8 cellular contexts compared by ENCODE assay signal in genomic region chr5:59275537-59276276, GRCh38.
DNase-seq lines count a peak whose midpoint lies in the region; ATAC-seq and TF ChIP-seq lines count a peak whose summit lies in the region.

No MANE protein-coding gene starts in this region.

- intact Hi-C loops in dorsolateral prefrontal cortex (cut with DNase I): no loop called here

- H3K9me3 Mint-ChIP-seq in stimulated activated naive CD8-positive, alpha-beta T cell treated with anti-CD3 and anti-CD28 coated beads, Interleukin-15, amount 100 ng/mL, for 72 hours: no peaks in the 10 kb centered on the region

- peaks cover 26% of the 10 kb centered on the region for H3K27me3 Mint-ChIP-seq in stimulated activated naive CD8-positive, alpha-beta T cell treated with anti-CD3 and anti-CD28 coated beads, Interleukin-15, amount 100 ng/mL, for 72 hours

- H3K27ac Mint-ChIP-seq in stimulated activated naive CD8-positive, alpha-beta T cell treated with anti-CD3 and anti-CD28 coated beads, Interleukin-15, amount 100 ng/mL, for 72 hours: no peak overlapping the region

- no peak for TF ChIP-seq RAD21 in liver (IDR thresholded peaks at IDR 0.05)

- TF ChIP-seq CTCF in C4-2B (conservative IDR thresholded peaks at IDR 0.05) (no peak), NB4 (IDR thresholded peaks at IDR 0.05; ENCODE audit: low read depth, low read length) (no peak), dorsolateral prefrontal cortex (IDR thresholded peaks at IDR 0.05 in 54 of 56, conservative IDR thresholded peaks at IDR 0.05 in 2 of 56; ENCODE audit: low read depth in 1 of 56, partially characterized antibody in 56 of 56) (no peak), liver (IDR thresholded peaks at IDR 0.05; ENCODE audit: low read depth, low read length, missing input control) (no peak), BE2C (IDR thresholded peaks at IDR 0.05; ENCODE audit: low read depth, low read length) (no peak)

- no peak for TF ChIP-seq POLR2A in NB4 (IDR thresholded peaks at IDR 0.05; ENCODE audit: extremely low read depth, insufficient read length)

- H3K27ac ChIP-seq in C4-2B (peak overlapping the region; percentile 79; the same call in 1 of the 2 replicates), dorsolateral prefrontal cortex (peak overlapping the region in 48 of 59 donors; percentile 3 to 85 (median 62)), liver (ENCODE audit: low read depth in 1 of 2, low read length in 2 of 2) (peak overlapping the region; percentile 20 to 46)

- H3K4me3 Mint-ChIP-seq in stimulated activated naive CD8-positive, alpha-beta T cell treated with anti-CD3 and anti-CD28 coated beads, Interleukin-15, amount 100 ng/mL, for 72 hours: peak overlapping the region; percentile 59 to 71

- peak overlapping the region; percentile 58 to 84 for H3K9ac ChIP-seq in liver (ENCODE audit: low read depth in 1 of 2, low read length in 2 of 2)

- DNase-seq in NB4 (ENCODE audit: low read depth) (peak; percentile 16), dorsolateral prefrontal cortex (no peak), BE2C (no peak)
- no peak for DNase-seq in stimulated activated naive CD8-positive, alpha-beta T cell treated with anti-CD3 and anti-CD28 coated beads, Interleukin-15, amount 100 ng/mL, for 72 hours

- H3K4me1 ChIP-seq in liver (ENCODE audit: control insufficient read depth in 4 of 4, insufficient read depth in 4 of 4, low read length in 3 of 4): peaks cover 0 to 10% (median 0%) of the 10 kb centered on the region in 4 donors
- no peaks in the 10 kb centered on the region for H3K4me1 ChIP-seq in BE2C

- peak overlapping the region; percentile 32 for H3K4me3 ChIP-seq in NB4 (ENCODE audit: low read depth, low read length)
- H3K4me3 ChIP-seq in dorsolateral prefrontal cortex: peak overlapping the region; percentile 0 to 72 (median 54)
- H3K4me3 ChIP-seq in liver (ENCODE audit: low read depth in 1 of 3, low read length in 3 of 3): peak overlapping the region; percentile 27 to 59 (median 52)
- H3K4me3 ChIP-seq in BE2C (ENCODE audit: low read depth, low read length): no peak overlapping the region

- ATAC-seq in stimulated activated naive CD8-positive, alpha-beta T cell treated with anti-CD3 and anti-CD28 coated beads, Interleukin-15, amount 100 ng/mL, for 72 hours: peak; percentile 48
- ATAC-seq in GM18519 (IDR thresholded peaks at IDR 0.05; ENCODE audit: low FRiP score, unreplicated experiment): no peak
- ATAC-seq in GM18502 (IDR thresholded peaks at IDR 0.05; ENCODE audit: poor library complexity, unreplicated experiment): no peak

- H3K27me3 ChIP-seq in dorsolateral prefrontal cortex (no peaks in the 10 kb centered on the region), liver (ENCODE audit: control insufficient read depth in 4 of 4, insufficient read depth in 4 of 4, low read length in 3 of 4) (peaks cover 0 to 2% (median 0%) of the 10 kb centered on the region in 4 donors), BE2C (no peaks in the 10 kb centered on the region)

- H3K4me1 Mint-ChIP-seq in stimulated activated naive CD8-positive, alpha-beta T cell treated with anti-CD3 and anti-CD28 coated beads, Interleukin-15, amount 100 ng/mL, for 72 hours: peaks cover 13% of the 10 kb centered on the region

- 25% methylated on average over 15 of the region's 15 CpGs for WGBS in liver

- H3K36me3 ChIP-seq in liver (ENCODE audit: control insufficient read depth in 4 of 4, insufficient read depth in 3 of 4, low read depth in 1 of 4, low read length in 3 of 4) (no peaks in the 10 kb centered on the region), BE2C (no peaks in the 10 kb centered on the region)

- H3K9me3 ChIP-seq in liver (ENCODE audit: control insufficient read depth in 4 of 4, low read length in 3 of 4) (no peaks in the 10 kb centered on the region), BE2C (no peaks in the 10 kb centered on the region)

TF ChIP-seq in liver, 16 proteins besides CTCF, POLR2A, EP300 and RAD21:
- TF ChIP-seq FOXA2 (IDR thresholded peaks at IDR 0.05) (no peak), NR2F2 (IDR thresholded peaks at IDR 0.05) (no peak), HNF4A (conservative IDR thresholded peaks at IDR 0.05) (no peak), HNF4G (IDR thresholded peaks at IDR 0.05) (no peak), RXRA (IDR thresholded peaks at IDR 0.05) (no peak), ZBTB33 (IDR thresholded peaks at IDR 0.05) (no peak), EGR1 (IDR thresholded peaks at IDR 0.05; ENCODE audit: low read depth in 2 of 2) (no peak)
